9 cellular contexts compared by ENCODE assay signal in genomic region chr2:131491469-131491836, GRCh38. TPM values are rescaled to one million over a fixed set of nuclear protein-coding genes. Genes with fewer than 3 reads are reported as not detected.
DNase-seq lines count a peak whose midpoint lies in the region; ATAC-seq, FAIRE-seq and TF ChIP-seq lines count a peak whose summit lies in the region.
"Not testable (repeated sequence)": the region's sequence is repeated elsewhere in the genome, so short reads cannot be mapped to it uniquely, and the experiment has no call there.
"Had no signal": no experiment of that assay in that cellular context is flagged by ENCODE, and none has a peak within 500 bp of the region (broad histone marks: within the 10 kb centered on the region; RNA-seq: fewer than 3 reads in every experiment).

No MANE protein-coding gene starts in this region.

- H3K4me1 ChIP-seq in OCI-LY3 (ENCODE audit: low read length) (peaks cover 12% of the 10 kb centered on the region), endothelial cell of umbilical vein (ENCODE audit: control insufficient read depth, extremely low read depth, insufficient read depth, low read length) (peaks cover 11% of the 10 kb centered on the region)

- H3K79me2 ChIP-seq in OCI-LY3 (ENCODE audit: low read length) (peaks cover 83% of the 10 kb centered on the region), endothelial cell of umbilical vein (ENCODE audit: control insufficient read depth, insufficient read depth, low read length) (peaks cover 56% of the 10 kb centered on the region)

- FAIRE-seq in endothelial cell of umbilical vein (lab: Jason Lieb, UNC) = not testable (repeated sequence)

- not testable (repeated sequence) for H3K27me3 ChIP-seq in AG04450 (ENCODE audit: control insufficient read depth, insufficient read depth, low read length); OCI-LY3 (ENCODE audit: low read depth, low read length); endothelial cell of umbilical vein (ENCODE audit: control insufficient read depth in 2 of 2, insufficient read depth in 2 of 2, low read length in 2 of 2)

- H3K27ac ChIP-seq in AG04450 (ENCODE audit: low read depth, low read length); endothelial cell of umbilical vein (ENCODE audit: insufficient read depth, low read depth, low read length): not testable (repeated sequence)
- H3K27ac ChIP-seq in OCI-LY3 (ENCODE audit: low read length) = peak overlapping the region; percentile 36

- H4K20me1 ChIP-seq in OCI-LY3 (ENCODE audit: insufficient read depth, low read length) = peaks cover 27% of the 10 kb centered on the region
- not testable (repeated sequence) for H4K20me1 ChIP-seq in endothelial cell of umbilical vein (replicated peaks; ENCODE audit: control insufficient read depth, extremely low read depth, insufficient read depth, low read length)

- H3K9me3 ChIP-seq in AG04450 (ENCODE audit: control insufficient read depth, insufficient read depth, low read length); OCI-LY3 (ENCODE audit: insufficient read depth, low read length); endothelial cell of umbilical vein (replicated peaks; ENCODE audit: control insufficient read depth, insufficient read depth, low read length): not testable (repeated sequence)

- CTCF ChIA-PET in AG04450 (lab: Charles Lee) = interaction anchor here (0.6 to 3.0 kb wide), 9 partner anchors 7 to 1688 kb away, joined by 3 to 34 read pairs (median 6); no protein-coding TSS in a partner anchor
- CTCF ChIA-PET in endothelial cell of umbilical vein (lab: Charles Lee) = not testable (repeated sequence)

- peaks cover 57% of the 10 kb centered on the region for H3K36me3 Mint-ChIP-seq in activated T-helper 17 cell treated with anti-CD3 and anti-CD28 coated beads, Interleukin-2, amount 50 U/mL, for 72 hours (ENCODE audit: low read depth)

- TF ChIP-seq POLR2A in endothelial cell of umbilical vein (IDR thresholded peaks at IDR 0.05; ENCODE audit: low read depth, low read length) = not testable (repeated sequence)

- BruUV-seq in endothelial cell of umbilical vein (replicated peaks; lab: Mats Ljungman, UMichigan) = not testable (repeated sequence)

- POLR2A ChIA-PET in AG04450 (lab: Yijun Ruan, JAX); endothelial cell of umbilical vein (lab: Charles Lee): not testable (repeated sequence)

- not testable (repeated sequence) for H3K9me1 ChIP-seq in endothelial cell of umbilical vein (replicated peaks; ENCODE audit: control insufficient read depth, extremely low read depth, insufficient read depth, low read length)

- peak overlapping the region; percentile 93 for H3K27ac Mint-ChIP-seq in activated T-helper 17 cell treated with anti-CD3 and anti-CD28 coated beads, Interleukin-2, amount 50 U/mL, for 72 hours

- ATAC-seq in GM19324 (IDR thresholded peaks at IDR 0.05; ENCODE audit: low FRiP score, unreplicated experiment) (peak; percentile 2), HG03354 (IDR thresholded peaks at IDR 0.05; ENCODE audit: poor library complexity, severe bottlenecking, unreplicated experiment) (peak; percentile 3), left lobe of liver (peak; percentile 11)
- peak; percentile 18 for ATAC-seq in activated T-helper 17 cell treated with anti-CD3 and anti-CD28 coated beads, Interleukin-2, amount 50 U/mL, for 72 hours (replicated peaks)

- not testable (repeated sequence) for H3K27me3 Mint-ChIP-seq in activated T-helper 17 cell treated with anti-CD3 and anti-CD28 coated beads, Interleukin-2, amount 50 U/mL, for 72 hours

- TF ChIP-seq CTCF in AG04450 (IDR thresholded peaks at IDR 0.05; ENCODE audit: low read depth, low read length); OCI-LY3 (IDR thresholded peaks at IDR 0.05; ENCODE audit: low read depth, low read length); endothelial cell of umbilical vein (IDR thresholded peaks at IDR 0.05; ENCODE audit: extremely low read depth in 1 of 2, insufficient read depth in 1 of 2, low read depth in 1 of 2, low read length in 2 of 2): not testable (repeated sequence)

- not testable (repeated sequence) for DNase-seq in AG04450 (ENCODE audit: low read depth, low spot score); left lobe of liver (ENCODE audit: low spot score)
- DNase-seq in endothelial cell of umbilical vein (ENCODE audit: low read depth, low spot score) (peak; percentile 10), retina (peak; percentile 65)

- H3K4me3 Mint-ChIP-seq in activated T-helper 17 cell treated with anti-CD3 and anti-CD28 coated beads, Interleukin-2, amount 50 U/mL, for 72 hours = peak overlapping the region; percentile 86

- intact Hi-C loops in endothelial cell of umbilical vein (cut with micrococcal nuclease) = loop anchor here (5.0 kb wide), 2 partner anchors 36 to 384 kb away; partner anchors contain the start of genes CCDC74A and PLEKHB2

- dilution Hi-C loops in endothelial cell of umbilical vein (cut with MboI; ENCODE audit: extremely low pct_ligation_motif_present, low sequenced_read_pairs) = not testable (repeated sequence)

- not testable (repeated sequence) for H3K9me3 Mint-ChIP-seq in activated T-helper 17 cell treated with anti-CD3 and anti-CD28 coated beads, Interleukin-2, amount 50 U/mL, for 72 hours

- H3K4me1 Mint-ChIP-seq in activated T-helper 17 cell treated with anti-CD3 and anti-CD28 coated beads, Interleukin-2, amount 50 U/mL, for 72 hours = peaks cover 10% of the 10 kb centered on the region

- not testable (repeated sequence) for H3K36me3 ChIP-seq in OCI-LY3 (replicated peaks; ENCODE audit: low read depth, low read length); endothelial cell of umbilical vein (ENCODE audit: control insufficient read depth in 2 of 2, extremely low read depth in 1 of 2, insufficient read depth in 2 of 2, low read length in 2 of 2)

- H3K9ac ChIP-seq in OCI-LY3 (ENCODE audit: low read length) = peak overlapping the region; percentile 93
- H3K9ac ChIP-seq in endothelial cell of umbilical vein (replicated peaks; ENCODE audit: extremely low read depth, insufficient read depth, low read length) = peak overlapping the region; percentile 51

- peak overlapping the region; percentile 57 for H3K4me3 ChIP-seq in AG04450 (ENCODE audit: low read depth, low read length)
- peak overlapping the region; percentile 98 for H3K4me3 ChIP-seq in OCI-LY3 (ENCODE audit: low read length)
- H3K4me3 ChIP-seq in endothelial cell of umbilical vein (replicated peaks in 1 of 3; ENCODE audit: insufficient read depth in 1 of 3, low read depth in 1 of 3, low read length in 3 of 3) = peak overlapping the region; percentile 31 to 73 (median 38)

- not testable (repeated sequence) for H2AFZ ChIP-seq in OCI-LY3 (ENCODE audit: low read depth, low read length)
- H2AFZ ChIP-seq in endothelial cell of umbilical vein (ENCODE audit: low read depth, low read length) = peak overlapping the region; percentile 77

- H3K4me2 ChIP-seq in OCI-LY3 (ENCODE audit: low read length) = peak overlapping the region; percentile 93
- H3K4me2 ChIP-seq in endothelial cell of umbilical vein (ENCODE audit: insufficient read depth, low read length) = peak overlapping the region; percentile 60

RNA-seq across cellular contexts. Expression of gene MZT2A, which starts 0.7 kb away (rescaled TPM):
- polyA plus RNA-seq in AG04450 (2011; rRNA removed) (30.9 and 31.7 TPM in 2 replicates), endothelial cell of umbilical vein (117 and 204 TPM in 2 replicates)
- polyA minus RNA-seq in AG04450 (2011; rRNA and poly(A)+ RNA removed) = 5.6 and 5.8 TPM in 2 replicates
- 100 to 1,000 TPM in 1 of 2 donors, 10 to 100 TPM in 1; 96.0 to 112 TPM for total RNA-seq in activated T-helper 17 cell treated with anti-CD3 and anti-CD28 coated beads, Interleukin-2, amount 50 U/mL, for 72 hours
- total RNA-seq in endothelial cell of umbilical vein (170 and 184 TPM in 2 replicates), left lobe of liver (60.2 TPM)
- 61.1 and 125 TPM in 2 replicates for polyA plus RNA-seq in endothelial cell of umbilical vein (2011; cell fraction: cytosol; rRNA removed)
- polyA plus RNA-seq in endothelial cell of umbilical vein (2011; cell fraction: nucleus; rRNA removed) = 30.5 and 31.3 TPM in 2 replicates
- 75.7 and 116 TPM in 2 replicates for polyA plus RNA-seq in endothelial cell of umbilical vein (2012)
- 15.9 and 17.2 TPM in 2 replicates for polyA minus RNA-seq in endothelial cell of umbilical vein
- polyA minus RNA-seq in endothelial cell of umbilical vein (2011; cell fraction: cytosol; rRNA and poly(A)+ RNA removed) = 51.9 TPM
- polyA minus RNA-seq in endothelial cell of umbilical vein (2011; cell fraction: nucleus; rRNA and poly(A)+ RNA removed) = 8.5 and 16.3 TPM in 2 replicates

RNA-seq across cellular contexts. Expression of gene TUBA3D, which starts 15.5 kb away (rescaled TPM):
- polyA plus RNA-seq in AG04450 (2011; rRNA removed) (not detected in 2 replicates), endothelial cell of umbilical vein (not detected in 2 replicates)
- polyA minus RNA-seq in AG04450 (2011; rRNA and poly(A)+ RNA removed) = not detected in 2 replicates
- not detected for total RNA-seq in activated T-helper 17 cell treated with anti-CD3 and anti-CD28 coated beads, Interleukin-2, amount 50 U/mL, for 72 hours
- total RNA-seq in endothelial cell of umbilical vein (not detected in 2 replicates), left lobe of liver (0.15 TPM)
- polyA plus RNA-seq in endothelial cell of umbilical vein (2011; cell fraction: cytosol; rRNA removed) = not detected in 2 replicates
- not detected in 2 replicates for polyA plus RNA-seq in endothelial cell of umbilical vein (2011; cell fraction: nucleus; rRNA removed)
- polyA plus RNA-seq in endothelial cell of umbilical vein (2012) = 0.15 and 0.22 TPM in 2 replicates
- not detected in 2 replicates for polyA minus RNA-seq in endothelial cell of umbilical vein
- polyA minus RNA-seq in endothelial cell of umbilical vein (2011; cell fraction: cytosol; rRNA and poly(A)+ RNA removed) = not detected
- not detected in 2 replicates for polyA minus RNA-seq in endothelial cell of umbilical vein (2011; cell fraction: nucleus; rRNA and poly(A)+ RNA removed)
- total RNA-seq: frontal cortex had no signal

RNA-seq across cellular contexts. Expression of gene CCDC74A, which starts 36.2 kb away (rescaled TPM):
- polyA plus RNA-seq in AG04450 (2011; rRNA removed) (4.0 and 5.2 TPM in 2 replicates), endothelial cell of umbilical vein (11.7 and 13.6 TPM in 2 replicates)
- 1.4 and 1.6 TPM in 2 replicates for polyA minus RNA-seq in AG04450 (2011; rRNA and poly(A)+ RNA removed)
- total RNA-seq in activated T-helper 17 cell treated with anti-CD3 and anti-CD28 coated beads, Interleukin-2, amount 50 U/mL, for 72 hours = 1 to 10 TPM; 2.7 to 5.9 TPM
- total RNA-seq in endothelial cell of umbilical vein (6.8 and 7.0 TPM in 2 replicates), left lobe of liver (0.30 TPM)
- polyA plus RNA-seq in endothelial cell of umbilical vein (2011; cell fraction: cytosol; rRNA removed) = 7.5 and 10.2 TPM in 2 replicates
- polyA plus RNA-seq in endothelial cell of umbilical vein (2011; cell fraction: nucleus; rRNA removed) = 46.8 and 56.5 TPM in 2 replicates
- polyA plus RNA-seq in endothelial cell of umbilical vein (2012) = 2.4 and 3.5 TPM in 2 replicates
- polyA minus RNA-seq in endothelial cell of umbilical vein = 4.3 and 5.9 TPM in 2 replicates
- polyA minus RNA-seq in endothelial cell of umbilical vein (2011; cell fraction: cytosol; rRNA and poly(A)+ RNA removed) = not detected
- 6.1 and 11.1 TPM in 2 replicates for polyA minus RNA-seq in endothelial cell of umbilical vein (2011; cell fraction: nucleus; rRNA and poly(A)+ RNA removed)

Comparison
In these comparisons a context has a peak if more than half of its experiments do, and no peak if none do; other contexts are left out.
1. H3K4me3 ChIP-seq: peak in every context shown above with its lines; median percentile 98 in OCI-LY3; 57 in AG04450; 38 in endothelial cell of umbilical vein.